In genomic region chr20:38766071-38766470, GRCh38 we compare ENCODE assay signal across 16 cellular contexts. TPM values are rescaled to one million over a fixed set of nuclear protein-coding genes. Genes with fewer than 3 reads are reported as not detected.
DNase-seq lines count a peak whose midpoint lies in the region; ATAC-seq, FAIRE-seq and TF ChIP-seq lines count a peak whose summit lies in the region.
"Had no signal": no experiment of that assay in that cellular context is flagged by ENCODE, and none has a peak within 500 bp of the region (broad histone marks: within the 10 kb centered on the region; RNA-seq: fewer than 3 reads in every experiment).

No MANE protein-coding gene starts in this region.

- peaks cover 6% of the 10 kb centered on the region for H3K4me1 ChIP-seq in IMR-90 (ENCODE audit: control insufficient read depth, insufficient read depth, low read length)
- H3K4me1 ChIP-seq in astrocyte (ENCODE audit: insufficient read depth, low read length) = peaks cover 15% of the 10 kb centered on the region
- H3K4me1 ChIP-seq in thoracic aorta (ENCODE audit: control insufficient read depth in 1 of 2, low read depth in 2 of 2) = peaks cover 23 to 39% of the 10 kb centered on the region in 2 donors

- H3K27me3 ChIP-seq in IMR-90 (ENCODE audit: control insufficient read depth, insufficient read depth, low read length) (no peaks in the 10 kb centered on the region), astrocyte (ENCODE audit: insufficient read depth, low read length) (no peaks in the 10 kb centered on the region), thoracic aorta (replicated peaks; ENCODE audit: insufficient read depth) (no peaks in the 10 kb centered on the region)
- no peaks in the 10 kb centered on the region for H3K27me3 ChIP-seq in CD4-positive, alpha-beta T cell (ENCODE audit: control insufficient read depth, insufficient read depth, low read length)
- H3K27me3 ChIP-seq: BLaER1 treated with 17β-estradiol and CSF1 and Interleukin-3, amounts not matched to agents 10 nM and 100 nM had no signal

- intact Hi-C loops in IMR-90 (cut with micrococcal nuclease) = no loop called here
- intact Hi-C loops in CD4-positive, alpha-beta T cell (cut with DNase I, micrococcal nuclease) = no loop called here

- no peak overlapping the region for H3K14ac ChIP-seq in IMR-90 (replicated peaks; ENCODE audit: low read depth, low read length)

- H4K20me1 ChIP-seq in IMR-90 (ENCODE audit: insufficient read depth, low read length) = no peaks in the 10 kb centered on the region
- H4K20me1 ChIP-seq in astrocyte (ENCODE audit: insufficient read depth, low read length) = peaks cover 3% of the 10 kb centered on the region

- no peaks in the 10 kb centered on the region for H3K79me2 ChIP-seq in astrocyte (ENCODE audit: insufficient read depth, low read length)

- H3K18ac ChIP-seq in IMR-90 (ENCODE audit: low read depth, low read length) = no peak overlapping the region

- TF ChIP-seq POLR2A in IMR-90 (IDR thresholded peaks at IDR 0.05; ENCODE audit: low read depth, low read length) = no peak

- peaks cover 10% of the 10 kb centered on the region; the same call in 1 of the 2 replicates for H3K9me1 ChIP-seq in IMR-90 (ENCODE audit: insufficient read depth, low read length)

- no peak overlapping the region for H4K5ac ChIP-seq in IMR-90 (ENCODE audit: low read depth, low read length)

- no peak overlapping the region for H3K27ac Mint-ChIP-seq in astrocyte (ENCODE audit: unreplicated experiment)
- H3K27ac Mint-ChIP-seq in CD4-positive, alpha-beta T cell = no peak overlapping the region
- H3K27ac Mint-ChIP-seq: IgD-negative memory B cell had no signal

- H3K27ac ChIP-seq in IMR-90 (ENCODE audit: insufficient read depth, low read length) = no peak overlapping the region
- no peak overlapping the region for H3K27ac ChIP-seq in astrocyte (ENCODE audit: low read depth, low read length)
- peak overlapping the region; percentile 74 to 81 for H3K27ac ChIP-seq in thoracic aorta
- H3K27ac ChIP-seq in CD4-positive, alpha-beta T cell (ENCODE audit: low read depth, low read length) = no peak overlapping the region
- H3K27ac ChIP-seq: BLaER1 treated with 17β-estradiol and CSF1 and Interleukin-3, amounts not matched to agents 10 nM and 100 nM had no signal

- no peak overlapping the region for H2AK5ac ChIP-seq in IMR-90 (ENCODE audit: low read depth, low read length)

- no peak overlapping the region for H4K91ac ChIP-seq in IMR-90 (ENCODE audit: insufficient read depth, low read depth, low read length)

- WGBS in IMR-90 (ENCODE audit: extremely low coverage in 2 of 2, insufficient read length in 1 of 2), 2 experiments = 80% methylated on average over 1 of the region's 4 CpGs; no CpG with 5 or more reads in 1 of the 2 experiments

- H4K8ac ChIP-seq in IMR-90 (ENCODE audit: low read depth in 2 of 2, low read length in 2 of 2) = no peak overlapping the region

- H3K4me3 ChIP-seq in IMR-90 (ENCODE audit: insufficient read depth, low read depth, low read length) (no peak overlapping the region), astrocyte (ENCODE audit: insufficient read depth, low read depth, low read length) (no peak overlapping the region), thoracic aorta (peak overlapping the region; percentile 4)
- H3K4me3 ChIP-seq: BLaER1 treated with 17β-estradiol and CSF1 and Interleukin-3, amounts not matched to agents 10 nM and 100 nM had no signal

- peaks cover 21% of the 10 kb centered on the region for H3K36me3 Mint-ChIP-seq in astrocyte (ENCODE audit: low read depth, unreplicated experiment)
- peaks cover 97% of the 10 kb centered on the region for H3K36me3 Mint-ChIP-seq in CD4-positive, alpha-beta T cell (ENCODE audit: low read depth)

- no peaks in the 10 kb centered on the region for H3K9me3 Mint-ChIP-seq in astrocyte (ENCODE audit: unreplicated experiment)
- no peaks in the 10 kb centered on the region for H3K9me3 Mint-ChIP-seq in CD4-positive, alpha-beta T cell
- H3K9me3 Mint-ChIP-seq: IgD-negative memory B cell had no signal

- TF ChIP-seq RAD21 in IMR-90 (IDR thresholded peaks at IDR 0.05; ENCODE audit: low read length) = no peak

- BruUV-seq in IMR-90 (replicated peaks; lab: Mats Ljungman, UMichigan) = no TSS peak

- H3K4me1 Mint-ChIP-seq in astrocyte (ENCODE audit: low read depth, unreplicated experiment) = peaks cover 9% of the 10 kb centered on the region
- H3K4me1 Mint-ChIP-seq in CD4-positive, alpha-beta T cell (ENCODE audit: low read depth) = no peaks in the 10 kb centered on the region

- no peak overlapping the region for H2BK120ac ChIP-seq in IMR-90 (ENCODE audit: low read depth, low read length)

- peaks cover 3% of the 10 kb centered on the region for H3K27me3 Mint-ChIP-seq in astrocyte (ENCODE audit: low read depth, unreplicated experiment)
- no peaks in the 10 kb centered on the region for H3K27me3 Mint-ChIP-seq in CD4-positive, alpha-beta T cell
- H3K27me3 Mint-ChIP-seq: IgD-negative memory B cell had no signal

- dilution Hi-C loops in IMR-90 (cut with HindIII; ENCODE audit: low sequenced_read_pairs, unreplicated experiment) = no loop called here

- CTCF ChIA-PET in IMR-90 (lab: Yijun Ruan, JAX) = no interaction called here
- CTCF ChIA-PET in CD4-positive, alpha-beta T cell (lab: Charles Lee) = no interaction called here

- in situ Hi-C loops in IMR-90 (cut with MboI; ENCODE audit: low sequenced_read_pairs) = loop anchor here (25.0 kb wide), 1 partner anchor 271 kb away; no protein-coding TSS in a partner anchor

- FAIRE-seq in astrocyte (lab: Jason Lieb, UNC) = no peak

- no peak overlapping the region for H3K4me2 ChIP-seq in IMR-90 (ENCODE audit: low read depth, low read length)
- H3K4me2 ChIP-seq in astrocyte (ENCODE audit: low read length) = peak overlapping the region; percentile 12
- H3K4me2 ChIP-seq: BLaER1 treated with 17β-estradiol and CSF1 and Interleukin-3, amounts not matched to agents 10 nM and 100 nM had no signal

- H2AFZ ChIP-seq in IMR-90 (replicated peaks; ENCODE audit: low read length, poor library complexity) (no peak overlapping the region), astrocyte (ENCODE audit: low read depth, low read length) (no peak overlapping the region)

- POLR2A ChIA-PET in IMR-90 (lab: Charles Lee; ENCODE audit: unreplicated experiment) = no interaction called here
- POLR2A ChIA-PET in CD4-positive, alpha-beta T cell (lab: Charles Lee) = no interaction called here

- H3K79me1 ChIP-seq in IMR-90 (ENCODE audit: low read depth in 1 of 2, low read length in 2 of 2) = peaks cover 0 to 4% of the 10 kb centered on the region in 2 experiments; a peak in 1 of 4 replicates

- H3K4ac ChIP-seq in IMR-90 (ENCODE audit: low read depth, low read length) = no peak overlapping the region

- peak overlapping the region; percentile 10; the same call in 1 of the 2 replicates for H3K23ac ChIP-seq in IMR-90 (ENCODE audit: low read depth, low read length)

- H2BK5ac ChIP-seq in IMR-90 (ENCODE audit: low read depth, low read length, poor library complexity, severe bottlenecking) = no peak overlapping the region

- H3K36me3 ChIP-seq in IMR-90 (ENCODE audit: control insufficient read depth, insufficient read depth, low read length) (peaks cover 20% of the 10 kb centered on the region), astrocyte (ENCODE audit: insufficient read depth, low read length) (peaks cover 15% of the 10 kb centered on the region), thoracic aorta (peaks cover 22% of the 10 kb centered on the region)

- H2BK20ac ChIP-seq in IMR-90 (ENCODE audit: low read depth, low read length) = no peak overlapping the region

- DNase-seq in IMR-90 (no peak), astrocyte (ENCODE audit: low read depth) (no peak), fibroblast of peridontal ligament (ENCODE audit: extremely low read depth) (peak; percentile 37), thoracic aorta (ENCODE audit: low spot score) (no peak), SHP77 treated with DMSO at 0.1 percent for 48 hours (lab: John Stamatoyannopoulos, UW) (no peak)
- DNase-seq in CD4-positive, alpha-beta T cell = no peak
- DNase-seq: DMS 273 treated with DMSO at 0.1 percent for 48 hours, H7, NCI-H1048, NCI-H345, NCI-H526 treated with DMSO at 0.1 percent for 48 hours, PC-3 had no signal

- H3K9me3 ChIP-seq in IMR-90 (ENCODE audit: control insufficient read depth, insufficient read depth, low read length) (no peaks in the 10 kb centered on the region), astrocyte (ENCODE audit: insufficient read depth, low read depth, low read length) (no peaks in the 10 kb centered on the region), thoracic aorta (no peaks in the 10 kb centered on the region)
- no peaks in the 10 kb centered on the region for H3K9me3 ChIP-seq in CD4-positive, alpha-beta T cell (ENCODE audit: control insufficient read depth, low read length)
- H3K9me3 ChIP-seq: BLaER1 treated with 17β-estradiol and CSF1 and Interleukin-3, amounts not matched to agents 10 nM and 100 nM had no signal

- H3K4me3 Mint-ChIP-seq in astrocyte (ENCODE audit: unreplicated experiment) = no peak overlapping the region
- H3K4me3 Mint-ChIP-seq in CD4-positive, alpha-beta T cell = no peak overlapping the region
- H3K4me3 Mint-ChIP-seq: IgD-negative memory B cell had no signal

- ATAC-seq in IMR-90 (ENCODE audit: low read depth) (no peak), thoracic aorta (ENCODE audit: insufficient number of reproducible peaks, low FRiP score, low read depth) (no peak), GM18520 (IDR thresholded peaks at IDR 0.05; ENCODE audit: unreplicated experiment) (no peak)
- ATAC-seq in CD4-positive, alpha-beta T cell (ENCODE audit: poor library complexity) = no peak
- ATAC-seq: PC-3 had no signal

- H3K56ac ChIP-seq in IMR-90 (ENCODE audit: extremely low read depth, insufficient read depth, low read length) = no peak overlapping the region

- no peak overlapping the region for H2AK9ac ChIP-seq in IMR-90 (replicated peaks; ENCODE audit: low read depth, low read length, poor library complexity)

- H3K9ac ChIP-seq in IMR-90 (ENCODE audit: low read depth, low read length) = no peak overlapping the region
- no peak overlapping the region for H3K9ac ChIP-seq in astrocyte (ENCODE audit: low read length)
- H3K9ac ChIP-seq: BLaER1 treated with 17β-estradiol and CSF1 and Interleukin-3, amounts not matched to agents 10 nM and 100 nM had no signal

- H2BK15ac ChIP-seq in IMR-90 (ENCODE audit: low read depth, low read length) = no peak overlapping the region

- TF ChIP-seq CTCF in IMR-90 (conservative IDR thresholded peaks at IDR 0.05; ENCODE audit: low read depth, low read length) = no peak
- TF ChIP-seq CTCF in astrocyte (IDR thresholded peaks at IDR 0.05; ENCODE audit: insufficient read depth, low read depth, low read length) = no peak
- TF ChIP-seq CTCF in thoracic aorta (IDR thresholded peaks at IDR 0.05) = no peak
- no peak for TF ChIP-seq CTCF in CD4-positive, alpha-beta T cell (IDR thresholded peaks at IDR 0.05)

RNA-seq across cellular contexts. Expression of gene ACTR5, which starts 17.8 kb away (rescaled TPM):
- total RNA-seq in IMR-90 (2012; rRNA removed) (5.3 and 6.6 TPM in 2 replicates), astrocyte (3.7 and 4.0 TPM in 2 replicates), thoracic aorta (1 to 10 TPM; 8.0 to 8.1 TPM)
- polyA plus RNA-seq in IMR-90 (2012; rRNA removed) = 5.9 and 6.2 TPM in 2 replicates
- 4.1 and 4.2 TPM in 2 replicates for polyA plus RNA-seq in IMR-90 (2012; cell fraction: cytosol; rRNA removed)
- 17.4 and 19.0 TPM in 2 replicates for polyA plus RNA-seq in IMR-90 (2012; cell fraction: nucleus; rRNA removed; ENCODE audit: low replicate concordance)
- total RNA-seq in CD4-positive, alpha-beta T cell = 10 to 100 TPM; 11.1 to 11.9 TPM

RNA-seq across cellular contexts. Expression of gene PPP1R16B, which starts 39.4 kb away (rescaled TPM):
- total RNA-seq in IMR-90 (2012; rRNA removed) (not detected in 2 replicates), astrocyte (0.41 and 0.68 TPM in 2 replicates), thoracic aorta (1 to 10 TPM; 7.3 to 8.9 TPM)
- not detected in 2 replicates for polyA plus RNA-seq in IMR-90 (2012; rRNA removed)
- not detected in 2 replicates for polyA plus RNA-seq in IMR-90 (2012; cell fraction: cytosol; rRNA removed)
- polyA plus RNA-seq in IMR-90 (2012; cell fraction: nucleus; rRNA removed; ENCODE audit: low replicate concordance) = not detected in 2 replicates
- total RNA-seq in CD4-positive, alpha-beta T cell = 10 to 100 TPM; 87.6 to 91.1 TPM

RNA-seq across cellular contexts. Expression of gene SLC32A1, which starts 41.8 kb away (rescaled TPM):
- not detected in 2 replicates for total RNA-seq in IMR-90 (2012; rRNA removed)
- not detected in 2 replicates for polyA plus RNA-seq in IMR-90 (2012; rRNA removed)
- not detected in 2 replicates for polyA plus RNA-seq in IMR-90 (2012; cell fraction: cytosol; rRNA removed)
- polyA plus RNA-seq in IMR-90 (2012; cell fraction: nucleus; rRNA removed; ENCODE audit: low replicate concordance) = not detected in 2 replicates
- not detected in 2 replicates for total RNA-seq in astrocyte
- not detected for total RNA-seq in thoracic aorta
- not detected for total RNA-seq in CD4-positive, alpha-beta T cell
- total RNA-seq: Daoy, H7, PC-3 had no signal
- polyA plus RNA-seq: IgD-negative memory B cell had no signal

Comparison
In these comparisons a context has a peak if more than half of its experiments do, and no peak if none do; other contexts are left out.
1. H3K27ac ChIP-seq: peak in thoracic aorta (2 of 2); none in IMR-90 (single experiment), astrocyte (single experiment) and CD4-positive, alpha-beta T cell (single experiment).
2. RNA of gene PPP1R16B, which starts 39.4 kb away (total RNA-seq): 87.6 to 91.1 TPM in CD4-positive, alpha-beta T cell; 7.3 to 8.9 TPM in thoracic aorta, 0.41 to 0.68 TPM in astrocyte and not detected in IMR-90; every median in the first group is over 4 times any median in the second.